27 cellular contexts compared by ENCODE assay signal in genomic region chr14:38873923-38874612, GRCh38.
A peak's percentile ranks its signal among the peaks of the same experiment; 100 is the strongest.
DNase-seq lines count a peak whose midpoint lies in the region; ATAC-seq and TF ChIP-seq lines count a peak whose summit lies in the region.
"Had no signal": no experiment of that assay in that cellular context is flagged by ENCODE, and none has a peak within 500 bp of the region (broad histone marks: within the 10 kb centered on the region; RNA-seq: fewer than 3 reads in every experiment).

No MANE protein-coding gene starts in this region.

- H3K4me1 ChIP-seq in lung (ENCODE audit: control insufficient read depth in 2 of 2, insufficient read depth in 2 of 2, low read length in 2 of 2) = peaks cover 2 to 4% of the 10 kb centered on the region in 2 donors
- H3K4me1 ChIP-seq: left lung, psoas muscle, SJSA1 had no signal

- no peak overlapping the region for H3K27ac ChIP-seq in lung (ENCODE audit: low read depth in 1 of 2, low read length in 1 of 2)
- H3K27ac ChIP-seq: psoas muscle, SJSA1 had no signal

- H3K4me3 ChIP-seq in lung = no peak overlapping the region
- H3K4me3 ChIP-seq: BLaER1 treated with 17β-estradiol and CSF1 and Interleukin-3, amounts not matched to agents 10 nM and 100 nM; left lung; psoas muscle; SJSA1 had no signal

- H3K36me3 ChIP-seq in lung (ENCODE audit: control insufficient read depth in 2 of 2, insufficient read depth in 2 of 2, low read length in 2 of 2) = no peaks in the 10 kb centered on the region
- H3K36me3 ChIP-seq: BLaER1 treated with 17β-estradiol and CSF1 and Interleukin-3, amounts not matched to agents 10 nM and 100 nM; left lung; SJSA1 had no signal

- no peaks in the 10 kb centered on the region for H3K27me3 ChIP-seq in lung (ENCODE audit: control insufficient read depth, insufficient read depth)
- H3K27me3 ChIP-seq: BLaER1 treated with 17β-estradiol and CSF1 and Interleukin-3, amounts not matched to agents 10 nM and 100 nM; left lung; SJSA1 had no signal

- TF ChIP-seq CTCF in lung (IDR thresholded peaks at IDR 0.05; ENCODE audit: control extremely low read depth, extremely low read depth) = no peak

- H3K9me3 ChIP-seq in lung (ENCODE audit: control insufficient read depth in 2 of 2, insufficient read depth in 1 of 2, low read length in 1 of 2) = no peaks in the 10 kb centered on the region
- H3K9me3 ChIP-seq: BLaER1 treated with 17β-estradiol and CSF1 and Interleukin-3, amounts not matched to agents 10 nM and 100 nM; left lung; psoas muscle; SJSA1 had no signal

- in situ Hi-C loops in KBM-7 (cut with MboI; ENCODE audit: low pct_unique_long_range_greater_than_20kb, low sequenced_read_pairs) = no loop called here

- WGBS in lung, 2 donors = 38 to 63% methylated on average over 3 of the region's 3 CpGs

- DNase-seq in CD1c-positive myeloid dendritic cell (ENCODE audit: extremely low spot score) (peak; percentile 37), KBM-7 (peak; percentile 6), RPMI8226 (peak; percentile 11), lung (ENCODE audit: low spot score) (no peak)
- DNase-seq in stimulated activated naive CD4-positive, alpha-beta T cell treated with Interleukin-2 at 50 U/mL for 16 hours (lab: John Stamatoyannopoulos, UW) = no peak
- DNase-seq: activated CD4-positive, alpha-beta memory T cell treated with anti-CD3 and anti-CD28 coated beads for 36 hours; activated CD4-positive, alpha-beta T cell treated with anti-CD3 and anti-CD28 coated beads for 1 hour; activated naive CD4-positive, alpha-beta T cell; central memory CD4-positive, alpha-beta T cell; endodermal cell; head of caudate nucleus; islet precursor cell; left lung; naive thymus-derived CD8-positive, alpha-beta T cell; NCI-H1105 treated with DMSO at 0.1 percent for 48 hours; NCI-H1930; NCI-H510A treated with DMSO at 0.1 percent for 48 hours; occipital lobe; psoas muscle; stimulated activated CD4-positive, alpha-beta T cell treated with anti-CD3 and anti-CD28 coated beads, Interleukin-15, amount 100 ng/mL, for 24 hours; stimulated activated CD4-positive, alpha-beta T cell treated with anti-CD3 and anti-CD28 coated beads, Interleukin-4, amount 100 ng/mL, for 4 hours; substantia nigra had no signal

- ATAC-seq in lung (ENCODE audit: insufficient read depth, low FRiP score) (peak; percentile 27), GM21515 (IDR thresholded peaks at IDR 0.05; ENCODE audit: unreplicated experiment) (no peak), GM21528 (IDR thresholded peaks at IDR 0.05; ENCODE audit: low FRiP score, unreplicated experiment) (no peak)
- ATAC-seq: esophagus mucosa; left lung; naive thymus-derived CD8-positive, alpha-beta T cell; psoas muscle had no signal

Comparison
In these comparisons a context has a peak if more than half of its experiments do, and no peak if none do; other contexts are left out.
1. DNase-seq: peak in CD1c-positive myeloid dendritic cell (single experiment), KBM-7 (single experiment) and RPMI8226 (single experiment); none in lung (single experiment) and stimulated activated naive CD4-positive, alpha-beta T cell treated with Interleukin-2 at 50 U/mL for 16 hours (single experiment).